In the genomic region with DNA sequence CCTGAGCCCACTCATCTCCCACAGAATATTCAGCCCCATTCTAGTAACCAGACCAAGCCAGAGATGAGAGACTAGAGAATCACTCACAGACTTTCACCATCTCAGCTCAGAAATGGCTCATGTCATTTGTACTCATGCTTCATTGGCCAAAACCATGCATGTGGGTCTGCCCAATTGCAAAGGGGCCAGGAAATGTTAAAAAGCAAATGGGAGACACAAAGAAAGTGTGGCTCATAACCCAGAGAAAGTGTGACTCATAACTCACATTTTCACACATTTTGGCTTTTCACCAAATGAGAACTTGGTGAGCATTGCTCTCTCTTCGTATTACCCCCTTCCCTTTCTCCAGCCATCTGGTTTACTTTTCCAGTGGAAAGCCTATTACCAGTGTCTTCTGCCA, we compare ENCODE assay signal across 11 cellular contexts.
A peak's percentile ranks its signal among the peaks of the same experiment; 100 is the strongest.
DNase-seq lines count a peak whose midpoint lies in the region; ATAC-seq and TF ChIP-seq lines count a peak whose summit lies in the region.
"Had no signal": no experiment of that assay in that cellular context is flagged by ENCODE, and none has a peak within 500 bp of the region (broad histone marks: within the 10 kb centered on the region; RNA-seq: fewer than 3 reads in every experiment).

No MANE protein-coding gene starts in this region.

- DNase-seq in GM12865 (ENCODE audit: low read depth), result peak; percentile 58
- peak; percentile 54 for DNase-seq in fibroblast of the aortic adventitia (ENCODE audit: low read depth)
- no peak for DNase-seq in omental fat pad (ENCODE audit: low spot score)
- no peak for DNase-seq in germinal center (ENCODE audit: low spot score)
- no peak for DNase-seq in left ventricle myocardium inferior
- DNase-seq: DND-41, GOT3, mesenchymal stem cell had no signal

- intact Hi-C loops in left ventricle myocardium inferior (cut with micrococcal nuclease), result no loop called here

- ATAC-seq in GM19463 (IDR thresholded peaks at IDR 0.05; ENCODE audit: unreplicated experiment), result peak; percentile 62
- ATAC-seq in HG03469 (IDR thresholded peaks at IDR 0.05; ENCODE audit: unreplicated experiment), result peak; percentile 74
- no peak for ATAC-seq in omental fat pad (ENCODE audit: low FRiP score)

- no peaks in the 10 kb centered on the region for H3K36me3 ChIP-seq in left ventricle myocardium inferior
- H3K36me3 ChIP-seq: suprapubic skin had no signal

- TF ChIP-seq CTCF in GM12865 (IDR thresholded peaks at IDR 0.05; ENCODE audit: insufficient read depth, low read depth, low read length, missing control alignments), result no peak
- no peak for TF ChIP-seq CTCF in fibroblast of the aortic adventitia (IDR thresholded peaks at IDR 0.05; ENCODE audit: insufficient read depth, low read length)
- TF ChIP-seq CTCF in omental fat pad (IDR thresholded peaks at IDR 0.05), result no peak
- no peak for TF ChIP-seq CTCF in left ventricle myocardium inferior (IDR thresholded peaks at IDR 0.05; ENCODE audit: borderline replicate concordance)

- H3K4me1 ChIP-seq in left ventricle myocardium inferior, result no peaks in the 10 kb centered on the region
- H3K4me1 ChIP-seq: suprapubic skin had no signal

- H3K4me3 ChIP-seq in GM12865 (ENCODE audit: low read depth, low read length), result no peak overlapping the region
- no peak overlapping the region for H3K4me3 ChIP-seq in fibroblast of the aortic adventitia (ENCODE audit: low read depth, low read length)
- H3K4me3 ChIP-seq in left ventricle myocardium inferior, result no peak overlapping the region
- H3K4me3 ChIP-seq: suprapubic skin had no signal

- H3K27me3 ChIP-seq in left ventricle myocardium inferior (ENCODE audit: low read depth), result no peaks in the 10 kb centered on the region
- H3K27me3 ChIP-seq: suprapubic skin had no signal

- H3K9me3 ChIP-seq in left ventricle myocardium inferior (replicated peaks), result peaks cover 12% of the 10 kb centered on the region
- H3K9me3 ChIP-seq: suprapubic skin had no signal

- H3K27ac ChIP-seq in left ventricle myocardium inferior (replicated peaks), result no peak overlapping the region
- H3K27ac ChIP-seq: suprapubic skin had no signal

Comparison
In these comparisons a context has a peak if more than half of its experiments do, and no peak if none do; other contexts are left out.
1. DNase-seq: peak in GM12865 (single experiment) and fibroblast of the aortic adventitia (single experiment); none in omental fat pad (single experiment), germinal center (single experiment) and left ventricle myocardium inferior (single experiment).